Comparison of ENCODE assay signal across 8 cellular contexts in the genomic region with DNA sequence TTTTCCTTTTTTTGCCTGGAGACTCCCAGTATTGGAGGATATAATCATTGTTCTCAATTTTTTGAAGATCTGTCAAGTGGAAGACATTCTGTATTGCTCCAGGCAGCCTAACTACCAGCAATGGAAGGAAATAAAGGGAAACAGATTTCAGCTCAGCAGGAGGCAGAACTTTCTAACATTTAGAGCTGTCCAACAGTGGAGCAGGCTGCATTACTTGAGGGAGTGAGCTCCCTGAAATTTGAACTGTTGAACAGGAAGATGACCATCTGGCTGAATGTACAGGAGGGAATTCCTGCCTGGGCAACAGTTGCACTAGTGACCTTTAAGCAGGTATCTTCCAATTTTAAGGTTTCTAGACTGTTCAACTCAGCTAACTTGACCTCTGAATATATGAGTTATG. TPM values are rescaled to one million over a fixed set of nuclear protein-coding genes. Genes with fewer than 3 reads are reported as not detected.
DNase-seq lines count a peak whose midpoint lies in the region; ATAC-seq and TF ChIP-seq lines count a peak whose summit lies in the region.

No MANE protein-coding gene starts in this region.

- peaks cover 15% of the 10 kb centered on the region for H3K36me3 ChIP-seq in SJSA1
- H3K36me3 ChIP-seq in esophagus squamous epithelium, result peaks cover 0 to 20% (median 0%) of the 10 kb centered on the region in 3 donors
- H3K36me3 ChIP-seq in heart right ventricle, result peaks cover 0 to 15% (median 0%) of the 10 kb centered on the region in 9 donors

- H3K27me3 ChIP-seq in SJSA1 (replicated peaks) (no peaks in the 10 kb centered on the region), esophagus squamous epithelium (no peaks in the 10 kb centered on the region), heart right ventricle (no peaks in the 10 kb centered on the region)

- ATAC-seq in stimulated activated memory B cell treated with anti-CD40 and anti-IgM and Interleukin-4, amounts not matched to agents 10 μg/mL and 1 μg/mL and 100 μg/mL, for 72 hours, result no peak
- ATAC-seq in heart right ventricle, result no peak

- POLR2A ChIA-PET in HEK293T (lab: Yijun Ruan, JAX), result interaction anchor here (0.6 to 4.3 kb wide), 3 partner anchors 19 to 140 kb away, joined by 3 to 33 read pairs (median 4); a partner anchor contains a TSS

- H3K27ac ChIP-seq in SJSA1 (0 out of 2 replicates have a peak overlapping the region, but pooled peaks have one; percentile 44), esophagus squamous epithelium (peak overlapping the region; percentile 85 to 94 (median 89)), heart right ventricle (peak overlapping the region in 1 of 10 donors; percentile 95)

- peak overlapping the region; percentile 98 for H3K4me3 Mint-ChIP-seq in activated naive CD4-positive, alpha-beta T cell treated with anti-CD3 and anti-CD28 coated beads for 36 hours
- H3K4me3 Mint-ChIP-seq in stimulated activated memory B cell treated with anti-CD40 and anti-IgM and Interleukin-4, amounts not matched to agents 10 μg/mL and 1 μg/mL and 100 μg/mL, for 72 hours, result peak overlapping the region; percentile 99

- H3K27me3 Mint-ChIP-seq in activated naive CD4-positive, alpha-beta T cell treated with anti-CD3 and anti-CD28 coated beads for 36 hours (ENCODE audit: low read depth), result no peaks in the 10 kb centered on the region
- no peaks in the 10 kb centered on the region for H3K27me3 Mint-ChIP-seq in stimulated activated memory B cell treated with anti-CD40 and anti-IgM and Interleukin-4, amounts not matched to agents 10 μg/mL and 1 μg/mL and 100 μg/mL, for 72 hours

- H3K4me3 ChIP-seq in SJSA1, result no peak overlapping the region
- H3K4me3 ChIP-seq in esophagus squamous epithelium, result peak overlapping the region in 1 of 4 donors; percentile 98
- H3K4me3 ChIP-seq in heart right ventricle, result no peak overlapping the region

- H3K4me1 Mint-ChIP-seq in activated naive CD4-positive, alpha-beta T cell treated with anti-CD3 and anti-CD28 coated beads for 36 hours (ENCODE audit: low read depth), result peaks cover 31% of the 10 kb centered on the region
- peaks cover 39% of the 10 kb centered on the region for H3K4me1 Mint-ChIP-seq in stimulated activated memory B cell treated with anti-CD40 and anti-IgM and Interleukin-4, amounts not matched to agents 10 μg/mL and 1 μg/mL and 100 μg/mL, for 72 hours

- H3K9me3 ChIP-seq in SJSA1 (replicated peaks) (no peaks in the 10 kb centered on the region), esophagus squamous epithelium (no peaks in the 10 kb centered on the region), heart right ventricle (no peaks in the 10 kb centered on the region)

- no peak for TF ChIP-seq CTCF in esophagus squamous epithelium (IDR thresholded peaks at IDR 0.05)
- TF ChIP-seq CTCF in heart right ventricle (IDR thresholded peaks at IDR 0.05), result no peak

- H3K9me3 Mint-ChIP-seq in activated naive CD4-positive, alpha-beta T cell treated with anti-CD3 and anti-CD28 coated beads for 36 hours, result no peaks in the 10 kb centered on the region
- H3K9me3 Mint-ChIP-seq in stimulated activated memory B cell treated with anti-CD40 and anti-IgM and Interleukin-4, amounts not matched to agents 10 μg/mL and 1 μg/mL and 100 μg/mL, for 72 hours, result no peaks in the 10 kb centered on the region

- peaks cover 11% of the 10 kb centered on the region for H3K4me1 ChIP-seq in SJSA1 (replicated peaks)
- H3K4me1 ChIP-seq in esophagus squamous epithelium, result peaks cover 0 to 40% (median 21%) of the 10 kb centered on the region in 3 donors
- H3K4me1 ChIP-seq in heart right ventricle, result peaks cover 0 to 59% (median 26%) of the 10 kb centered on the region in 9 donors

- H3K36me3 Mint-ChIP-seq in activated naive CD4-positive, alpha-beta T cell treated with anti-CD3 and anti-CD28 coated beads for 36 hours (ENCODE audit: low read depth), result peaks cover 10% of the 10 kb centered on the region
- peaks cover 13% of the 10 kb centered on the region for H3K36me3 Mint-ChIP-seq in stimulated activated memory B cell treated with anti-CD40 and anti-IgM and Interleukin-4, amounts not matched to agents 10 μg/mL and 1 μg/mL and 100 μg/mL, for 72 hours

- peak overlapping the region; percentile 57 for H3K27ac Mint-ChIP-seq in activated naive CD4-positive, alpha-beta T cell treated with anti-CD3 and anti-CD28 coated beads for 36 hours
- peak overlapping the region; percentile 96 for H3K27ac Mint-ChIP-seq in stimulated activated memory B cell treated with anti-CD40 and anti-IgM and Interleukin-4, amounts not matched to agents 10 μg/mL and 1 μg/mL and 100 μg/mL, for 72 hours

- CTCF ChIA-PET in activated naive CD4-positive, alpha-beta T cell treated with anti-CD3 and anti-CD28 coated beads for 36 hours (lab: Charles Lee), result interaction anchor here (0.6 to 1.5 kb wide), 3 partner anchors 8 to 595 kb away, joined by 3 to 4 read pairs (median 3); no protein-coding TSS in a partner anchor
- CTCF ChIA-PET in HEK293T (lab: Yijun Ruan, JAX), result no interaction called here

- intact Hi-C loops in activated naive CD4-positive, alpha-beta T cell treated with anti-CD3 and anti-CD28 coated beads for 36 hours (cut with micrococcal nuclease), result loop anchor here (2.0 to 5.0 kb wide), 4 partner anchors 60 to 398 kb away; a partner anchor contains a TSS
- intact Hi-C loops in esophagus squamous epithelium (cut with DNase I), result no loop called here
- intact Hi-C loops in heart right ventricle (cut with DNase I), result no loop called here

- no peak for TF ChIP-seq POLR2A in esophagus squamous epithelium (IDR thresholded peaks at IDR 0.05)

- DNase-seq in activated naive CD4-positive, alpha-beta T cell treated with anti-CD3 and anti-CD28 coated beads for 36 hours, result no peak
- no peak for DNase-seq in activated naive CD4-positive, alpha-beta T cell (lab: John Stamatoyannopoulos, UW)
- DNase-seq in SJSA1 (ENCODE audit: low read depth in 1 of 2, low spot score in 2 of 2) (no peak), esophagus squamous epithelium (lab: John Stamatoyannopoulos, UW) (no peak), HEK293T (ENCODE audit: extremely low spot score) (no peak), NCI-H1105 treated with DMSO at 0.1 percent for 48 hours (lab: John Stamatoyannopoulos, UW) (no peak), heart right ventricle (no peak)

TF ChIP-seq in HEK293T, 16 proteins besides CTCF, POLR2A, EP300 and RAD21:
- TF ChIP-seq FOXM1 (IDR thresholded peaks at IDR 0.05; ENCODE audit: borderline replicate concordance) (no peak), FOXK2 (IDR thresholded peaks at IDR 0.05) (no peak), FOXA1 (IDR thresholded peaks at IDR 0.05) (no peak), SP1 (IDR thresholded peaks at IDR 0.05) (no peak), NFRKB (IDR thresholded peaks at IDR 0.05) (no peak), HDGF (IDR thresholded peaks at IDR 0.05; ENCODE audit: borderline replicate concordance) (no peak), L3MBTL2 (conservative IDR thresholded peaks at IDR 0.05) (no peak), SUZ12 (IDR thresholded peaks at IDR 0.05) (no peak), ZNF384 (IDR thresholded peaks at IDR 0.05) (no peak), CTBP1 (IDR thresholded peaks at IDR 0.05; ENCODE audit: borderline replicate concordance) (no peak), ELF4 (IDR thresholded peaks at IDR 0.05) (no peak), TARDBP (IDR thresholded peaks at IDR 0.05) (no peak), ARNT (IDR thresholded peaks at IDR 0.05) (no peak)
- TF ChIP-seq, protein P1, sequence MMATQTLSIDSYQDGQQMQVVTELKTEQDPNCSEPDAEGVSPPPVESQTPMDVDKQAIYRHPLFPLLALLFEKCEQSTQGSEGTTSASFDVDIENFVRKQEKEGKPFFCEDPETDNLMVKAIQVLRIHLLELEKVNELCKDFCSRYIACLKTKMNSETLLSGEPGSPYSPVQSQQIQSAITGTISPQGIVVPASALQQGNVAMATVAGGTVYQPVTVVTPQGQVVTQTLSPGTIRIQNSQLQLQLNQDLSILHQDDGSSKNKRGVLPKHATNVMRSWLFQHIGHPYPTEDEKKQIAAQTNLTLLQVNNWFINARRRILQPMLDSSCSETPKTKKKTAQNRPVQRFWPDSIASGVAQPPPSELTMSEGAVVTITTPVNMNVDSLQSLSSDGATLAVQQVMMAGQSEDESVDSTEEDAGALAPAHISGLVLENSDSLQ (IDR thresholded peaks at IDR 0.05), result no peak

RNA-seq across cellular contexts. Expression of a gene that starts 1.1 kb away (rescaled TPM):
- total RNA-seq in activated naive CD4-positive, alpha-beta T cell treated with anti-CD3 and anti-CD28 coated beads for 36 hours, result 10 to 100 TPM; 38.1 to 40.0 TPM
- 27.8 and 38.4 TPM in 2 replicates for total RNA-seq in SJSA1 (2014; rRNA removed; shearing (Covaris generic))
- total RNA-seq in esophagus squamous epithelium (10 to 100 TPM; 34.8 to 65.4 (median 44.1) TPM), heart right ventricle (10 to 100 TPM; 27.0 to 40.0 (median 35.0) TPM)
- 1 to 10 TPM; 6.9 to 7.8 TPM for polyA plus RNA-seq in heart right ventricle

RNA-seq across cellular contexts. Expression of a gene that starts 19.4 kb away (rescaled TPM):
- 100 to 1,000 TPM; 136 to 138 TPM for total RNA-seq in activated naive CD4-positive, alpha-beta T cell treated with anti-CD3 and anti-CD28 coated beads for 36 hours
- 49.0 and 50.3 TPM in 2 replicates for total RNA-seq in SJSA1 (2014; rRNA removed; shearing (Covaris generic))
- 100 to 1,000 TPM in 2 of 4 donors, 10 to 100 TPM in 2; 84.1 to 178 (median 132) TPM for total RNA-seq in esophagus squamous epithelium
- 100 to 1,000 TPM; 184 to 329 (median 234) TPM for total RNA-seq in heart right ventricle
- polyA plus RNA-seq in heart right ventricle, result 1,000 to 10,000 TPM in 1 of 2 donors, 10 to 100 TPM in 1; 50.6 to 1,022 TPM
